Comparison of ENCODE assay signal across 11 cellular contexts in genomic region chr1:234019387-234019786, GRCh38.
"Had no signal": no experiment of that assay in that cellular context is flagged by ENCODE, and none has a peak within 500 bp of the region (broad histone marks: within the 10 kb centered on the region; RNA-seq: fewer than 3 reads in every experiment).

No MANE protein-coding gene starts in this region.

- DNase-seq: GM23248, GOT3, H7, H9, HCEC 1CT, HFFc6 had no signal

- ATAC-seq: GM23338, HCT116 had no signal

- H3K4me2 ChIP-seq: GM23338 had no signal

- H3K4me1 ChIP-seq: HAP-1 had no signal

- H3K9ac ChIP-seq: GM23248 had no signal

- H3K36me3 ChIP-seq: HAP-1 had no signal

- H2AFZ ChIP-seq: GM23248, GM23338 had no signal

- H3K4me3 ChIP-seq: GM23248, GM23338, HAP-1 had no signal

- H3K9me3 ChIP-seq: HAP-1 had no signal

- FAIRE-seq: H1, H54 had no signal

- H3K27ac ChIP-seq: GM23248 had no signal
